ENCODE assay signal across 3 cellular contexts in the genomic region with DNA sequence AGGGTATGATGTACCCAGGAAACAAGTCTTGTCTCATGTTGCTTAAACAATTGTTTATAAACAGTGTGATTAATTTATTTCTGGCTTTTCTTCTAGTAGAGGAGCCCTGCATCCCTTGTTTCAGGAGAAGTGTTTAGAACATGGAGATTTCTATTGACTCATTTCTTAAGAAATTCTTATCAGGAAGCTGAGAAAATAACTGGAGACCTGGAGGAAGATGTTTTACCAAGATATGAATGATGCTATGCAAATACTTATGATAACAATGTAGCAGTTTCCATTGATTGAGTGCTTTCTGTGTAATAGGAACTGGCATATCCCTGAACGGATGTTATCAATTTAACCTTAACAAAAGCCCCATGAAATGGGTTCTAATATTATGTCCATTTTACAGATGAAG.
"Had no signal": no experiment of that assay in that cellular context is flagged by ENCODE, and none has a peak within 500 bp of the region (broad histone marks: within the 10 kb centered on the region; RNA-seq: fewer than 3 reads in every experiment).

No MANE protein-coding gene starts in this region.

- H3K4me3 ChIP-seq: GM12878 had no signal

- DNase-seq: GDM1, GF-D8 had no signal

- ATAC-seq: GM12878 had no signal
